ENCODE assay signal across 19 cellular contexts in genomic region chrX:57135287-57135686, GRCh38. TPM values are rescaled to one million over a fixed set of nuclear protein-coding genes. Genes with fewer than 3 reads are reported as not detected.
DNase-seq lines count a peak whose midpoint lies in the region; ATAC-seq, FAIRE-seq and TF ChIP-seq lines count a peak whose summit lies in the region.
"Had no signal": no experiment of that assay in that cellular context is flagged by ENCODE, and none has a peak within 500 bp of the region (broad histone marks: within the 10 kb centered on the region; RNA-seq: fewer than 3 reads in every experiment).

No MANE protein-coding gene starts in this region.

- H3K27ac Mint-ChIP-seq in central memory CD8-positive, alpha-beta T cell (ENCODE audit: low read depth) = peak overlapping the region; percentile 1
- H3K27ac Mint-ChIP-seq: B cell; CD4-positive, alpha-beta T cell; CD8-positive, alpha-beta T cell had no signal

- H2BK15ac ChIP-seq in mesendoderm (replicated peaks; ENCODE audit: low read depth) = no peak overlapping the region

- peaks cover 6% of the 10 kb centered on the region for H3K4me1 Mint-ChIP-seq in central memory CD8-positive, alpha-beta T cell
- H3K4me1 Mint-ChIP-seq: B cell had no signal

- no peak overlapping the region for H3K4me3 Mint-ChIP-seq in central memory CD8-positive, alpha-beta T cell
- H3K4me3 Mint-ChIP-seq: B cell; CD4-positive, alpha-beta T cell; CD8-positive, alpha-beta T cell had no signal

- no peaks in the 10 kb centered on the region for H3K79me1 ChIP-seq in mesendoderm (ENCODE audit: low read length)

- no peak overlapping the region for H2BK120ac ChIP-seq in mesendoderm (ENCODE audit: low read depth, low read length)

- no peak overlapping the region for H3K4ac ChIP-seq in mesendoderm (ENCODE audit: low read depth, low read length)

- no peak overlapping the region for H3K9ac ChIP-seq in mesendoderm (ENCODE audit: low read length)
- H3K9ac ChIP-seq: BLaER1 treated with 17β-estradiol and CSF1 and Interleukin-3, amounts not matched to agents 10 nM and 100 nM had no signal

- no peak overlapping the region for H3K18ac ChIP-seq in mesendoderm (ENCODE audit: low read length)

- no peak for ATAC-seq in central memory CD8-positive, alpha-beta T cell (replicated peaks; ENCODE audit: extremely low read depth, poor library complexity, severe bottlenecking)
- no peak for ATAC-seq in GM18519 (IDR thresholded peaks at IDR 0.05; ENCODE audit: low FRiP score, unreplicated experiment)
- ATAC-seq: A549; CD8-positive, alpha-beta T cell had no signal

- DNase-seq in RPMI7951 (ENCODE audit: low read depth) (peak; percentile 3), mesendoderm (peak; percentile 0), GM12891 (ENCODE audit: insufficient read length, low spot score) (no peak)
- no peak for DNase-seq in central memory CD8-positive, alpha-beta T cell (ENCODE audit: low spot score in 2 of 2)
- DNase-seq: AML-193; Caco-2; Calu3; CD4-positive, alpha-beta T cell; CD8-positive, alpha-beta T cell; DMS79 treated with DMSO at 0.1 percent for 48 hours; GF-D8 had no signal

- H3K4me2 ChIP-seq in mesendoderm (ENCODE audit: low read length) = no peak overlapping the region
- H3K4me2 ChIP-seq: A549; BLaER1 treated with 17β-estradiol and CSF1 and Interleukin-3, amounts not matched to agents 10 nM and 100 nM had no signal

- H3K9me3 Mint-ChIP-seq in central memory CD8-positive, alpha-beta T cell = no peaks in the 10 kb centered on the region
- H3K9me3 Mint-ChIP-seq: CD4-positive, alpha-beta T cell; CD8-positive, alpha-beta T cell had no signal

- no peak overlapping the region for H4K8ac ChIP-seq in mesendoderm (ENCODE audit: low read depth, low read length)

- no CpG with 5 or more reads among the region's 3 CpGs for WGBS in mesendoderm (ENCODE audit: extremely low coverage, insufficient coverage, low lambda C conversion rate)

- no peak for FAIRE-seq in GM12891 (lab: Jason Lieb, UNC)
- FAIRE-seq: D721Med, G401.6 had no signal

- no peaks in the 10 kb centered on the region for H3K36me3 ChIP-seq in mesendoderm (ENCODE audit: control insufficient read depth, insufficient read depth, low read length)
- H3K36me3 ChIP-seq: BLaER1 treated with 17β-estradiol and CSF1 and Interleukin-3, amounts not matched to agents 10 nM and 100 nM had no signal

- no peak overlapping the region for H3K56ac ChIP-seq in mesendoderm (ENCODE audit: low read length)

- no peaks in the 10 kb centered on the region for H3K27me3 Mint-ChIP-seq in central memory CD8-positive, alpha-beta T cell
- H3K27me3 Mint-ChIP-seq: B cell; CD4-positive, alpha-beta T cell had no signal

- no peak overlapping the region for H2AK5ac ChIP-seq in mesendoderm (ENCODE audit: low read length)

- no peak overlapping the region for H3K4me3 ChIP-seq in mesendoderm (ENCODE audit: low read length)
- H3K4me3 ChIP-seq: A549; BLaER1 treated with 17β-estradiol and CSF1 and Interleukin-3, amounts not matched to agents 10 nM and 100 nM had no signal

- H3K4me1 ChIP-seq in mesendoderm (ENCODE audit: control insufficient read depth, low read depth, low read length) = no peaks in the 10 kb centered on the region
- H3K4me1 ChIP-seq: A549; BLaER1 treated with 17β-estradiol and CSF1 and Interleukin-3, amounts not matched to agents 10 nM and 100 nM; Caco-2 had no signal

- H3K27ac ChIP-seq in mesendoderm (ENCODE audit: low read depth, low read length) = no peak overlapping the region
- H3K27ac ChIP-seq: 22Rv1; A549; BLaER1 treated with 17β-estradiol and CSF1 and Interleukin-3, amounts not matched to agents 10 nM and 100 nM; C4-2B had no signal

- H3K36me3 Mint-ChIP-seq in central memory CD8-positive, alpha-beta T cell (ENCODE audit: insufficient read depth) = no peaks in the 10 kb centered on the region

- H3K79me2 ChIP-seq in mesendoderm (ENCODE audit: control insufficient read depth, insufficient read depth, low read length) = no peaks in the 10 kb centered on the region

- no peak overlapping the region for H2BK5ac ChIP-seq in mesendoderm (ENCODE audit: low read length)

- no peak overlapping the region for H3K23ac ChIP-seq in mesendoderm (ENCODE audit: low read length)

- no peak overlapping the region for H4K5ac ChIP-seq in mesendoderm (ENCODE audit: low read length)

- no peaks in the 10 kb centered on the region for H3K27me3 ChIP-seq in mesendoderm (ENCODE audit: insufficient read depth, low read length, poor library complexity)

- TF ChIP-seq POLR2A in GM12891 (IDR thresholded peaks at IDR 0.05; ENCODE audit: low read depth, low read length) = no peak

TF ChIP-seq in GM12891, 5 proteins besides CTCF, POLR2A, EP300 and RAD21:
- TF ChIP-seq POU2F2 (IDR thresholded peaks at IDR 0.05; ENCODE audit: low read depth, low read length) (no peak), PAX5 (IDR thresholded peaks at IDR 0.05; ENCODE audit: insufficient read depth, low read length, severe bottlenecking) (no peak), TAF1 (IDR thresholded peaks at IDR 0.05; ENCODE audit: low read depth, low read length) (no peak), POLR2AphosphoS5 (IDR thresholded peaks at IDR 0.05; ENCODE audit: low read depth, low read length) (no peak), SPI1 (IDR thresholded peaks at IDR 0.05; ENCODE audit: low read depth, low read length) (no peak)

RNA-seq across cellular contexts. Expression of gene SPIN2A, which starts 1.9 kb away (rescaled TPM):
- 0.20 and 0.48 TPM in 2 replicates for total RNA-seq in RPMI7951 (2014; rRNA removed; shearing (Covaris generic))
- polyA plus RNA-seq in mesendoderm (2013, experiment 1 of 2) = 2.3 TPM
- polyA plus RNA-seq in mesendoderm (2013, experiment 2 of 2) = 2.1 TPM
- polyA plus RNA-seq in GM12891 (2012; ENCODE audit: low read depth, missing spikeins) = 0.24 TPM

RNA-seq across cellular contexts. Expression of gene SPIN2B, which starts 13.9 kb away (rescaled TPM):
- total RNA-seq in RPMI7951 (2014; rRNA removed; shearing (Covaris generic)) = 15.6 and 19.3 TPM in 2 replicates
- polyA plus RNA-seq in mesendoderm (2013, experiment 1 of 2) = 4.4 TPM
- polyA plus RNA-seq in mesendoderm (2013, experiment 2 of 2) = 4.8 TPM
- 4.8 TPM for polyA plus RNA-seq in GM12891 (2012; ENCODE audit: low read depth, missing spikeins)

Comparison
In these comparisons a context has a peak if more than half of its experiments do, and no peak if none do; other contexts are left out.
1. DNase-seq: peak in RPMI7951 (single experiment) and mesendoderm (single experiment); none in central memory CD8-positive, alpha-beta T cell (0 of 2) and GM12891 (single experiment).